8 cellular contexts compared by ENCODE assay signal in the genomic region with DNA sequence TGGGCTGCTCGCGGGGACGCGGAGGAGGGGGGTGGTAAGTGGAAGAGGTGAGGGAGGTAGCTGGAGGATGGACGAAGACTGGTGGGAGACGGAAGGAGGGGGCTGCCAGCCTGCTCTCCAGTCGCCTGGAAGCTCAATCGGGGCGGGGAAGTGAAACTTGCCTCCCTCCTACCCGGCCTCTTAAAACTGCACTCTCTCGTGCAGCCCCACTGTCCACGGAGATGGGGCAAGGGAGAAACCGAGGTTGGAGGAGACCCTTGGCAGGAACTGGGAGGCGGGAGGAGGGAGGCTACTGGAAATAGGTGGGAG. TPM values are rescaled to one million over a fixed set of nuclear protein-coding genes. Genes with fewer than 3 reads are reported as not detected.
DNase-seq lines count a peak whose midpoint lies in the region; ATAC-seq, FAIRE-seq and TF ChIP-seq lines count a peak whose summit lies in the region.

No MANE protein-coding gene starts in this region.

- no peaks in the 10 kb centered on the region for H3K9me3 Mint-ChIP-seq in activated T-cell treated with anti-CD3 and anti-CD28 coated beads, Interleukin-2, amount 50 U/mL, for 24 hours

- H3K4me1 Mint-ChIP-seq in activated T-cell treated with anti-CD3 and anti-CD28 coated beads, Interleukin-2, amount 50 U/mL, for 24 hours (ENCODE audit: low read depth), result peaks cover 16% of the 10 kb centered on the region

- TF ChIP-seq CTCF in kidney (IDR thresholded peaks at IDR 0.05; ENCODE audit: borderline replicate concordance, extremely low read depth, insufficient read depth), result no peak
- no peak for TF ChIP-seq CTCF in upper lobe of left lung (IDR thresholded peaks at IDR 0.05)

- intact Hi-C loops in kidney (cut with DNase I), result no loop called here

- no peak for TF ChIP-seq POLR2A in upper lobe of left lung (IDR thresholded peaks at IDR 0.05)

- no peak for FAIRE-seq in kidney (lab: Jason Lieb, UNC)

- peaks cover 8% of the 10 kb centered on the region for H3K36me3 ChIP-seq in adipocyte (ENCODE audit: control insufficient read depth, insufficient read depth, low read length, severe bottlenecking)
- no peaks in the 10 kb centered on the region for H3K36me3 ChIP-seq in kidney (ENCODE audit: control insufficient read depth in 1 of 2, insufficient read depth in 2 of 2, low read length in 2 of 2)
- H3K36me3 ChIP-seq in upper lobe of left lung, result no peaks in the 10 kb centered on the region

- H3K4me1 ChIP-seq in adipocyte (ENCODE audit: control insufficient read depth, insufficient read depth, low read length) (peaks cover 42% of the 10 kb centered on the region), kidney (ENCODE audit: control insufficient read depth in 1 of 2, insufficient read depth in 1 of 2, low read depth in 1 of 2, low read length in 2 of 2) (peaks cover 0 to 16% of the 10 kb centered on the region in 2 donors), upper lobe of left lung (peaks cover 15 to 57% (median 24%) of the 10 kb centered on the region in 4 donors)

- peaks cover 15% of the 10 kb centered on the region for H3K27me3 ChIP-seq in adipocyte (replicated peaks; ENCODE audit: control insufficient read depth, insufficient read depth, low read length)
- peaks cover 0 to 49% (median 24%) of the 10 kb centered on the region in 4 donors for H3K27me3 ChIP-seq in upper lobe of left lung

- H3K9me3 ChIP-seq in adipocyte (ENCODE audit: control insufficient read depth, low read length) (no peaks in the 10 kb centered on the region), kidney (ENCODE audit: control insufficient read depth in 1 of 2, low read length in 2 of 2) (no peaks in the 10 kb centered on the region), upper lobe of left lung (no peaks in the 10 kb centered on the region)

- no peak for DNase-seq in activated T-cell treated with anti-CD3 and anti-CD28 coated beads, Interleukin-2, amount 50 U/mL, for 24 hours
- no peak for DNase-seq in activated T-cell treated with anti-CD3 and anti-CD28 coated beads for 4 hours
- DNase-seq in adipocyte (ENCODE audit: low read depth), result peak; percentile 47
- DNase-seq in kidney, result no peak
- DNase-seq in upper lobe of left lung, result no peak
- no peak for DNase-seq in NCI-H187 treated with DMSO at 0.1 percent for 48 hours (lab: John Stamatoyannopoulos, UW)
- DNase-seq in GM19238 (ENCODE audit: insufficient read length, low spot score), result no peak
- DNase-seq in cortex of kidney (lab: John Stamatoyannopoulos, UW), result no peak

- H3K27ac Mint-ChIP-seq in activated T-cell treated with anti-CD3 and anti-CD28 coated beads, Interleukin-2, amount 50 U/mL, for 24 hours, result peak overlapping the region; percentile 50

- peak in 1 of 2 donors; percentile 4 for ATAC-seq in upper lobe of left lung (ENCODE audit: low FRiP score in 2 of 2)

- H3K36me3 Mint-ChIP-seq in activated T-cell treated with anti-CD3 and anti-CD28 coated beads, Interleukin-2, amount 50 U/mL, for 24 hours (ENCODE audit: low read depth), result no peaks in the 10 kb centered on the region

- peak overlapping the region; percentile 90 for H3K9ac ChIP-seq in adipocyte (ENCODE audit: low read length)
- H3K9ac ChIP-seq in kidney (ENCODE audit: low read length in 2 of 2), result peak overlapping the region; percentile 37 to 77

- H3K4me3 ChIP-seq in adipocyte (ENCODE audit: low read length) (peak overlapping the region; percentile 92), kidney (ENCODE audit: low read length in 2 of 2) (peak overlapping the region; percentile 71 to 88), upper lobe of left lung (peak overlapping the region; percentile 25 to 58 (median 50))

- TF ChIP-seq EP300 in upper lobe of left lung (IDR thresholded peaks at IDR 0.05), result no peak

- H3K4me3 Mint-ChIP-seq in activated T-cell treated with anti-CD3 and anti-CD28 coated beads, Interleukin-2, amount 50 U/mL, for 24 hours, result no peak overlapping the region

- H3K27me3 Mint-ChIP-seq in activated T-cell treated with anti-CD3 and anti-CD28 coated beads, Interleukin-2, amount 50 U/mL, for 24 hours, result peaks cover 78% of the 10 kb centered on the region

- peak overlapping the region; percentile 63 to 67 for H3K27ac ChIP-seq in kidney (ENCODE audit: low read depth in 2 of 2, low read length in 2 of 2)
- peak overlapping the region in 3 of 4 donors; percentile 63 to 74 (median 73) for H3K27ac ChIP-seq in upper lobe of left lung

- WGBS in upper lobe of left lung, 2 donors, result 3% methylated on average over 14 of the region's 14 CpGs

RNA-seq across cellular contexts. Expression of gene SOX9, which starts 1.1 kb away (rescaled TPM):
- total RNA-seq in kidney, result 79.3 TPM
- polyA plus RNA-seq in kidney (ENCODE audit: insufficient read depth, low read depth, low replicate concordance), result 5.8 TPM
- 10 to 100 TPM in 1 of 6 donors, 1 to 10 TPM in 5; 3.3 to 10.7 (median 4.3) TPM for total RNA-seq in upper lobe of left lung
